ENCODE assay signal across 1 cellular context in genomic region chr4:188113156-188113555, GRCh38.
TF ChIP-seq lines count a peak whose summit lies in the region.

No MANE protein-coding gene starts in this region.

TF ChIP-seq in IMR-90, 13 proteins besides CTCF, POLR2A, EP300 and RAD21:
- no peak for TF ChIP-seq CHD1 (IDR thresholded peaks at IDR 0.05; ENCODE audit: low read depth, low read length)
- no peak for TF ChIP-seq SMC3 (IDR thresholded peaks at IDR 0.05; ENCODE audit: low read depth, low read length)
- no peak for TF ChIP-seq RFX5 (IDR thresholded peaks at IDR 0.05; ENCODE audit: low read depth, low read length)
- TF ChIP-seq MXI1 (IDR thresholded peaks at IDR 0.05; ENCODE audit: borderline replicate concordance, low read depth, low read length): no peak
- no peak for TF ChIP-seq MAFK (IDR thresholded peaks at IDR 0.05; ENCODE audit: low read depth, low read length)
- TF ChIP-seq BHLHE40 (IDR thresholded peaks at IDR 0.05; ENCODE audit: low read depth, low read length): no peak
- no peak for TF ChIP-seq NFE2L2 (IDR thresholded peaks at IDR 0.05; ENCODE audit: low read depth, low read length)
- no peak for TF ChIP-seq FOS (IDR thresholded peaks at IDR 0.05; ENCODE audit: low read depth, low read length)
- no peak for TF ChIP-seq RCOR1 (IDR thresholded peaks at IDR 0.05; ENCODE audit: insufficient replicate concordance, low read length)
